In genomic region chr3:182855076-182855475, GRCh38 we compare ENCODE assay signal across 22 cellular contexts.
A peak's percentile ranks its signal among the peaks of the same experiment; 100 is the strongest.
DNase-seq lines count a peak whose midpoint lies in the region; ATAC-seq lines count a peak whose summit lies in the region.
"Had no signal": no experiment of that assay in that cellular context is flagged by ENCODE, and none has a peak within 500 bp of the region (broad histone marks: within the 10 kb centered on the region; RNA-seq: fewer than 3 reads in every experiment).

No MANE protein-coding gene starts in this region.

- H3K9me3 Mint-ChIP-seq in activated naive CD8-positive, alpha-beta T cell treated with anti-CD3 and anti-CD28 coated beads, Interleukin-2, amount 10 ng/mL, durations not matched to agents 7 days and 5 days, result no peaks in the 10 kb centered on the region
- no peaks in the 10 kb centered on the region for H3K9me3 Mint-ChIP-seq in activated naive CD8-positive, alpha-beta T cell treated with anti-CD3 and anti-CD28 coated beads, Interleukin-2, amount 50 U/mL, for 24 hours
- H3K9me3 Mint-ChIP-seq: H9 had no signal

- peak overlapping the region; percentile 5 for H3K27ac Mint-ChIP-seq in activated naive CD8-positive, alpha-beta T cell treated with anti-CD3 and anti-CD28 coated beads, Interleukin-2, amount 10 ng/mL, durations not matched to agents 7 days and 5 days
- no peak overlapping the region for H3K27ac Mint-ChIP-seq in activated naive CD8-positive, alpha-beta T cell treated with anti-CD3 and anti-CD28 coated beads, Interleukin-2, amount 50 U/mL, for 24 hours
- H3K27ac Mint-ChIP-seq: H9 had no signal

- peak overlapping the region; percentile 54 for H3K27ac ChIP-seq in cingulate gyrus (ENCODE audit: low read depth, low read length)
- H3K27ac ChIP-seq: A549, C4-2B had no signal

- peaks cover 37% of the 10 kb centered on the region for H3K36me3 Mint-ChIP-seq in activated naive CD8-positive, alpha-beta T cell treated with anti-CD3 and anti-CD28 coated beads, Interleukin-2, amount 10 ng/mL, durations not matched to agents 7 days and 5 days
- H3K36me3 Mint-ChIP-seq in activated naive CD8-positive, alpha-beta T cell treated with anti-CD3 and anti-CD28 coated beads, Interleukin-2, amount 50 U/mL, for 24 hours (ENCODE audit: low read depth), result peaks cover 37% of the 10 kb centered on the region

- POLR2A ChIA-PET in activated naive CD8-positive, alpha-beta T cell treated with anti-CD3 and anti-CD28 coated beads, Interleukin-2, amount 10 ng/mL, durations not matched to agents 7 days and 5 days (lab: Charles Lee), result no interaction called here

- no peaks in the 10 kb centered on the region for H3K27me3 Mint-ChIP-seq in activated naive CD8-positive, alpha-beta T cell treated with anti-CD3 and anti-CD28 coated beads, Interleukin-2, amount 10 ng/mL, durations not matched to agents 7 days and 5 days
- no peaks in the 10 kb centered on the region for H3K27me3 Mint-ChIP-seq in activated naive CD8-positive, alpha-beta T cell treated with anti-CD3 and anti-CD28 coated beads, Interleukin-2, amount 50 U/mL, for 24 hours

- H3K4me3 Mint-ChIP-seq in activated naive CD8-positive, alpha-beta T cell treated with anti-CD3 and anti-CD28 coated beads, Interleukin-2, amount 10 ng/mL, durations not matched to agents 7 days and 5 days, result no peak overlapping the region
- no peak overlapping the region for H3K4me3 Mint-ChIP-seq in activated naive CD8-positive, alpha-beta T cell treated with anti-CD3 and anti-CD28 coated beads, Interleukin-2, amount 50 U/mL, for 24 hours
- H3K4me3 Mint-ChIP-seq: H9 had no signal

- ATAC-seq in activated naive CD8-positive, alpha-beta T cell treated with anti-CD3 and anti-CD28 coated beads, Interleukin-2, amount 10 ng/mL, durations not matched to agents 7 days and 5 days (ENCODE audit: low read depth), result no peak
- ATAC-seq in activated naive CD8-positive, alpha-beta T cell treated with anti-CD3 and anti-CD28 coated beads, Interleukin-2, amount 50 U/mL, for 24 hours, result no peak
- ATAC-seq in GM18868 (IDR thresholded peaks at IDR 0.05; ENCODE audit: unreplicated experiment), result no peak
- ATAC-seq: A549, HepG2 had no signal

- DNase-seq in activated naive CD8-positive, alpha-beta T cell treated with anti-CD3 and anti-CD28 coated beads, Interleukin-2, amount 10 ng/mL, durations not matched to agents 7 days and 5 days, result no peak
- no peak for DNase-seq in activated naive CD8-positive, alpha-beta T cell treated with anti-CD3 and anti-CD28 coated beads, Interleukin-2, amount 50 U/mL, for 24 hours
- DNase-seq in medulla oblongata (ENCODE audit: extremely low spot score) (peak; percentile 12), NCI-H1930 (lab: John Stamatoyannopoulos, UW) (no peak), OCI-M2 (lab: John Stamatoyannopoulos, UW; ENCODE audit: unreplicated experiment) (no peak), SW 1271 (lab: John Stamatoyannopoulos, UW) (no peak)
- DNase-seq: COR-L47, DMS 273 treated with DMSO at 0.1 percent for 48 hours, DND-41, H9, KBM-7, NCI-H1105, NCI-H1694 treated with DMSO at 0.1 percent for 48 hours, NCI-H2107, NCI-H2227 treated with DMSO at 0.1 percent for 48 hours, NCI-H510A treated with DMSO at 0.1 percent for 48 hours, SHP77 treated with DMSO at 0.1 percent for 48 hours had no signal

- H3K4me1 Mint-ChIP-seq in activated naive CD8-positive, alpha-beta T cell treated with anti-CD3 and anti-CD28 coated beads, Interleukin-2, amount 10 ng/mL, durations not matched to agents 7 days and 5 days, result peaks cover 3% of the 10 kb centered on the region
- H3K4me1 Mint-ChIP-seq in activated naive CD8-positive, alpha-beta T cell treated with anti-CD3 and anti-CD28 coated beads, Interleukin-2, amount 50 U/mL, for 24 hours, result no peaks in the 10 kb centered on the region
- H3K4me1 Mint-ChIP-seq: H9 had no signal
